8 cellular contexts compared by ENCODE assay signal in the genomic region with DNA sequence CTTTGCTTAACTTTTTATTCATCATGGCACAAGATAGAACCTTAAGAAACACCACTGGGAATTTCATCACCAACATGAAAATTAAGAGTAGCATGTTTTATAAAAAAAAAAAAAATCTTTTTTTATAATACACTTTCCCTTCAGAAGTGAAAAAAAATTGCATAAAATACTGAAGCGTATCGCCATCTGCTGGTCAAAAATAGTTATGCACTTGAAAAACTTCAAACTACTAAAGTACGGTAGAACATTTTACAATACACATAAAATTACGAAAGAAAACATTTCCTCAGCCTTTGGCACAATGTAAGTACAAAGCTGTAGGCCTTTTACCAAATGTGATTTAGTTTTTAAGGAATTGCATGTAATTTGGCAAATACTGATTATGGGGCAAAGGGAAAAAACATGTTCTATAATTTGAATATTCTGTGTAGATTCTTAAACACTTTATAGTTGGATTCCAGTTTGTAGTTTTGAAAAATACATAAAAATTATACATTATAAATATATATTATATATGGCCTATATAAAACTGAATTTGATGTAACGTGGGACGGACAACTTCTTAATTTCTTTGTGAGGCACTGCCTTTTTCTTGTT.
DNase-seq lines count a peak whose midpoint lies in the region; ATAC-seq, FAIRE-seq and TF ChIP-seq lines count a peak whose summit lies in the region.

No MANE protein-coding gene starts in this region.

- peak; percentile 82 for FAIRE-seq in RCC 7860 (lab: Jason Lieb, UNC)

- H3K9me3 Mint-ChIP-seq in T-helper 2 cell treated with Interferon-gamma antibody and Interleukin-4, amounts not matched to agents 5 μg/mL and 100 μg/mL, for 36 hours, result no peaks in the 10 kb centered on the region

- no peaks in the 10 kb centered on the region for H3K4me1 Mint-ChIP-seq in T-helper 2 cell treated with Interferon-gamma antibody and Interleukin-4, amounts not matched to agents 5 μg/mL and 100 μg/mL, for 36 hours (ENCODE audit: low read depth)

- H3K4me3 ChIP-seq in GM12864 (ENCODE audit: low read depth, low read length), result no peak overlapping the region
- H3K4me3 ChIP-seq in foreskin fibroblast (ENCODE audit: low read depth in 1 of 2, low read length in 2 of 2), result no peak overlapping the region

- ATAC-seq in HG02870 (IDR thresholded peaks at IDR 0.05; ENCODE audit: unreplicated experiment) (no peak), HG03097 (IDR thresholded peaks at IDR 0.05; ENCODE audit: low FRiP score, unreplicated experiment) (no peak)

- no peak overlapping the region for H3K27ac Mint-ChIP-seq in T-helper 2 cell treated with Interferon-gamma antibody and Interleukin-4, amounts not matched to agents 5 μg/mL and 100 μg/mL, for 36 hours

- H3K4me3 Mint-ChIP-seq in T-helper 2 cell treated with Interferon-gamma antibody and Interleukin-4, amounts not matched to agents 5 μg/mL and 100 μg/mL, for 36 hours, result no peak overlapping the region

- peaks cover 5% of the 10 kb centered on the region for H3K27me3 Mint-ChIP-seq in T-helper 2 cell treated with Interferon-gamma antibody and Interleukin-4, amounts not matched to agents 5 μg/mL and 100 μg/mL, for 36 hours (ENCODE audit: low read depth)

- peak; percentile 19 for TF ChIP-seq CTCF in GM12864 (IDR thresholded peaks at IDR 0.05; ENCODE audit: low read depth, low read length, missing control alignments)
- peak; percentile 30 for TF ChIP-seq CTCF in foreskin fibroblast (IDR thresholded peaks at IDR 0.05; ENCODE audit: low read depth, low read length)

- H3K36me3 Mint-ChIP-seq in T-helper 2 cell treated with Interferon-gamma antibody and Interleukin-4, amounts not matched to agents 5 μg/mL and 100 μg/mL, for 36 hours (ENCODE audit: low read depth), result no peaks in the 10 kb centered on the region

- DNase-seq in AG08395 (ENCODE audit: low spot score) (peak; percentile 14), GM12864 (ENCODE audit: low read depth) (no peak), RCC 7860 (ENCODE audit: low spot score) (no peak), foreskin fibroblast (peak; percentile 29 to 68), superior temporal gyrus (ENCODE audit: extremely low spot score) (peak; percentile 68)
- no peak for DNase-seq in T-helper 2 cell treated with Interferon-gamma antibody and Interleukin-4, amounts not matched to agents 5 μg/mL and 100 μg/mL, for 36 hours (ENCODE audit: low spot score)

Comparison
In these comparisons a context has a peak if more than half of its experiments do, and no peak if none do; other contexts are left out.
1. DNase-seq: peak in AG08395 (single experiment), foreskin fibroblast (2 of 2) and superior temporal gyrus (single experiment); none in GM12864 (single experiment), RCC 7860 (single experiment) and T-helper 2 cell treated with Interferon-gamma antibody and Interleukin-4, amounts not matched to agents 5 μg/mL and 100 μg/mL, for 36 hours (single experiment).